In the genomic region with DNA sequence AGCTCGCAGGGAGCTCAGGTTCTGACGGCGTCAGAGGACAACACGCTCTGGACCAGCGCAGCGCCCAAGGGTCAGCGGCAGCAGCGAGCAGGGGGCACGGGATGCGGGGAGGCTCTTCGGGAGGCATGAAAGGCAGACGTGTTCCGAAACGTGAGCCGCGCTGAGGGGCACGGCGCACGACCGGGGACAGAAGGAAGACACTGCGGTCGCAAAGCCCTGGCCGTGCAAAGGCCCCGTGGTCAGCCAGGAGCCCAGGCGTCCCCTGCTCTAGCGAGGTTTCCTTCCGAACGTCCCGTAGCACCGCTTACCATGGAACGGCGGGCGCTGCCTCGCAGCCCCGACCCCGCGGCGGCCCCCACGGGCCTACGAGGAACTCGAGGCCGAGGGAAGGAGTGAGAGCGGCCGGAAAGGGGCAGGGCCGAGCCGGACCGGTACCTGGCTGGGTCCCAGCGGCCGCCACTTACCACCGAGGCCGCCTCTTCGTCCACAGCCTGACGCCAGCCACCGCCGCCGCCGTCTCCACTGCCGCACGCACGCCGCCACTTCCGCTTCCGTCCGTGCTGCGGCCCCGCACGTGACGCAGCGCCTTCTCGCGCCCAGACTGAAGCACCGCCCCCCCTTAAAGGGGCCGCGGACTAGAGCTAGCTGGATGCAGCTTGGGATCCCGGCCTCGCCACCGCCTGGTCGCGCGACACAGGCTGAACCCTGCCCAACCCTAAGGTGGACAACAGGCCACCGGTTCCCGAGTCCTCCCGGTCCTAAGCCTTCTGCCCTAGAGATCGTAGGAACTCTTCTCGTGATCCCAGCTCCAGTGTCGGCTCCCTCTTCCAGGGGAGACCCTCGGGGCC, we compare ENCODE assay signal across 8 cellular contexts. TPM values are rescaled to one million over a fixed set of nuclear protein-coding genes. Genes with fewer than 3 reads are reported as not detected.
A peak's percentile ranks its signal among the peaks of the same experiment; 100 is the strongest.
DNase-seq lines count a peak whose midpoint lies in the region; ATAC-seq and TF ChIP-seq lines count a peak whose summit lies in the region.

No MANE protein-coding gene starts in this region.

- H3K4me3 ChIP-seq in BJ (ENCODE audit: low read depth, low read length) (peak overlapping the region; percentile 63), lower leg skin (ENCODE audit: low read depth, poor library complexity, severe bottlenecking) (peak overlapping the region; percentile 80)

- peak in 1 of 2 donors; percentile 63 for TF ChIP-seq POLR2A in lower leg skin (IDR thresholded peaks at IDR 0.05)

- no peaks in the 10 kb centered on the region for H3K27me3 ChIP-seq in BJ (ENCODE audit: control insufficient read depth, insufficient read depth, low read length)

- intact Hi-C loops in lower leg skin (cut with DNase I; ENCODE audit: low total_unique reads), result no loop called here

- POLR2A ChIA-PET in BJ (lab: Charles Lee), result no interaction called here

- DNase-seq in BJ (ENCODE audit: low read depth), result no peak
- DNase-seq in GM19240 (ENCODE audit: insufficient read length, low spot score), result peak; percentile 95
- DNase-seq in NCI-H526 (lab: John Stamatoyannopoulos, UW), result peak; percentile 72 to 93
- peak; percentile 75 to 76 for DNase-seq in activated CD4-positive, alpha-beta T cell treated with anti-CD3 and anti-CD28 coated beads, Interleukin-2, amount 50 U/mL, for 4 hours
- DNase-seq in dermis microvascular lymphatic vessel endothelial cell (ENCODE audit: low read depth in 2 of 2), result peak; percentile 68 to 92
- DNase-seq in lower leg skin (ENCODE audit: low spot score in 2 of 2), result peak; percentile 90 to 98
- peak; percentile 83 to 86 for DNase-seq in stimulated activated CD4-positive, alpha-beta T cell treated with anti-CD3 and anti-CD28 coated beads, Interleukin-4, amount 100 ng/mL, for 4 hours

- WGBS in lower leg skin, 2 donors, result 0 to 1% methylated on average over 22 to 58 of the region's 87 CpGs

- TF ChIP-seq CTCF in BJ (IDR thresholded peaks at IDR 0.05; ENCODE audit: insufficient read depth, low read depth, low read length) (no peak), lower leg skin (IDR thresholded peaks at IDR 0.05) (no peak)

- CTCF ChIA-PET in BJ (lab: Yijun Ruan, JAX), result interaction anchor here (0.7 to 1.7 kb wide), 7 partner anchors 9 to 330 kb away, joined by 3 to 8 read pairs (median 4); a partner anchor contains a TSS

- peaks cover 12% of the 10 kb centered on the region for H3K36me3 ChIP-seq in BJ (ENCODE audit: control insufficient read depth, insufficient read depth, low read length)

- ATAC-seq in HG03457 (IDR thresholded peaks at IDR 0.05; ENCODE audit: unreplicated experiment), result peak; percentile 59

RNA-seq across cellular contexts. Expression of a gene that starts 9.4 kb away (rescaled TPM):
- polyA plus RNA-seq in BJ (2011; rRNA removed), result 34.3 and 48.8 TPM in 2 replicates
- 8.5 and 10.0 TPM in 2 replicates for polyA minus RNA-seq in BJ (2011; rRNA and poly(A)+ RNA removed)
- total RNA-seq in dermis microvascular lymphatic vessel endothelial cell (70.1 and 93.4 TPM in 2 replicates), lower leg skin (100 to 1,000 TPM; 154 to 201 (median 186) TPM)

RNA-seq across cellular contexts. Expression of a gene that starts 12.5 kb away (rescaled TPM):
- polyA plus RNA-seq in BJ (2011; rRNA removed), result 3.7 and 5.7 TPM in 2 replicates
- polyA minus RNA-seq in BJ (2011; rRNA and poly(A)+ RNA removed), result 2.3 and 3.2 TPM in 2 replicates
- 3.7 and 6.7 TPM in 2 replicates for total RNA-seq in dermis microvascular lymphatic vessel endothelial cell
- 10 to 100 TPM in 3 of 4 donors, 1 to 10 TPM in 1; 9.0 to 16.2 (median 13.5) TPM for total RNA-seq in lower leg skin

RNA-seq across cellular contexts. Expression of a gene that starts 27.6 kb away (rescaled TPM):
- 4.6 and 11.0 TPM in 2 replicates for polyA plus RNA-seq in BJ (2011; rRNA removed)
- 10.8 and 12.1 TPM in 2 replicates for polyA minus RNA-seq in BJ (2011; rRNA and poly(A)+ RNA removed)
- 3.7 and 8.0 TPM in 2 replicates for total RNA-seq in dermis microvascular lymphatic vessel endothelial cell
- total RNA-seq in lower leg skin, result 10 to 100 TPM; 32.9 to 51.1 (median 41.2) TPM

RNA-seq across cellular contexts. Expression of a gene that starts 29.3 kb away (rescaled TPM):
- polyA plus RNA-seq in BJ (2011; rRNA removed), result 0.56 and 0.64 TPM in 2 replicates
- polyA minus RNA-seq in BJ (2011; rRNA and poly(A)+ RNA removed), result 0.36 and 0.66 TPM in 2 replicates
- total RNA-seq in dermis microvascular lymphatic vessel endothelial cell, result 1.7 and 3.8 TPM in 2 replicates
- total RNA-seq in lower leg skin, result 10 to 100 TPM; 20.1 to 27.3 (median 25.7) TPM

RNA-seq across cellular contexts. Expression of a gene that starts 29.3 kb away (rescaled TPM):
- 6.2 and 13.2 TPM in 2 replicates for polyA plus RNA-seq in BJ (2011; rRNA removed)
- 10.5 and 13.8 TPM in 2 replicates for polyA minus RNA-seq in BJ (2011; rRNA and poly(A)+ RNA removed)
- total RNA-seq in dermis microvascular lymphatic vessel endothelial cell, result 18.2 and 37.9 TPM in 2 replicates
- 100 to 1,000 TPM; 108 to 119 (median 113) TPM for total RNA-seq in lower leg skin
